25 cellular contexts compared by ENCODE assay signal in the genomic region with DNA sequence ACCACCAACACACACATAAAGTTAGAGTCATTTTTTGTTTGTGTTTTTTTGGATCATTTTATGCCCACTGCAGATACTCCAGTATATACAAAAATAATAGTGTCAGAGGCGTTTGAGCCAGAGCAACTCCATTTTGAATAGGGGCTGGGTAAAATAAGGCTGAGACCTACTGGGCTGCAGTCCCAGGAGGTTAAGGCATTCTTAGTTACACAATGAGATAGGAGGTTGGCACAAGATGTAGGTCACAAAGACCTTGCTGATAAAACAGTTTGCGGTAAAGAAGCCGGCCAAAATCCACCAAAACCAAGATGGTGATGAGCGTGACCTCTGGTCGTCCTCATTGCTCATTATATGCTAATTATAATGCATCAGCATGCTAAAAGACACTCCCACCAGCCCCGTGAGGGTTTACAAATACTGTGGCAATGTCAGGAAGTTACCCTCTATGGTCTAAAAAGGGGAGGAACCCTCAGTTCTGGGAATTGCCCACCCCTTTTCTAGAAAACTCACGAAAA. TPM values are rescaled to one million over a fixed set of nuclear protein-coding genes. Genes with fewer than 3 reads are reported as not detected.
"Had no signal": no experiment of that assay in that cellular context is flagged by ENCODE, and none has a peak within 500 bp of the region (broad histone marks: within the 10 kb centered on the region; RNA-seq: fewer than 3 reads in every experiment).

No MANE protein-coding gene starts in this region.

- H3K27ac ChIP-seq: SK-N-MC had no signal

- H3K9me3 ChIP-seq: MG63 had no signal

- H3K4me3 ChIP-seq: MG63, SK-N-MC had no signal

- ATAC-seq: T-cell had no signal

- H3K36me3 ChIP-seq: MG63 had no signal

- DNase-seq: activated B cell treated with CpG ODN at 0.5 μM for 24 hours; activated CD4-positive, alpha-beta memory T cell treated with anti-CD3 and anti-CD28 coated beads, Interleukin-2, amount 10 ng/mL, durations not matched to agents 7 days and 5 days; activated CD4-positive, alpha-beta T cell treated with anti-CD3 and anti-CD28 coated beads, Interleukin-2, amount 10 ng/mL, durations not matched to agents 7 days and 5 days; activated CD8-positive, alpha-beta memory T cell treated with anti-CD3 and anti-CD28 coated beads, Interleukin-2, amount 50 U/mL, for 48 hours; activated naive CD4-positive, alpha-beta T cell treated with anti-CD3 and anti-CD28 coated beads, Interleukin-2, amount 50 U/mL, for 16 hours; activated naive CD8-positive, alpha-beta T cell treated with anti-CD3 and anti-CD28 coated beads, Interleukin-2, amount 10 ng/mL, durations not matched to agents 7 days and 5 days; activated T-cell treated with anti-CD3 and anti-CD28 coated beads, Interleukin-2, amount 50 U/mL, for 1 hour; aorta; central memory CD4-positive, alpha-beta T cell; MG63; MV-4-11; NCI-H1092 treated with DMSO at 0.1 percent for 48 hours; NCI-H1417 treated with DMSO at 0.1 percent for 48 hours; NCI-H1694; NCI-H2107; NCI-H2171 treated with DMSO at 0.1 percent for 48 hours; NCI-H226; NCI-H526 treated with DMSO at 0.1 percent for 48 hours; NCI-H82; SIG-M5; T-cell; T1000 had no signal

- FAIRE-seq: TTC549 had no signal

RNA-seq across cellular contexts. Expression of a gene that starts 40.6 kb away (rescaled TPM):
- total RNA-seq: activated B cell treated with CpG ODN at 0.5 μM for 24 hours; activated CD4-positive, alpha-beta memory T cell treated with anti-CD3 and anti-CD28 coated beads, Interleukin-2, amount 10 ng/mL, durations not matched to agents 7 days and 5 days; activated CD4-positive, alpha-beta T cell treated with anti-CD3 and anti-CD28 coated beads, Interleukin-2, amount 10 ng/mL, durations not matched to agents 7 days and 5 days; activated naive CD8-positive, alpha-beta T cell treated with anti-CD3 and anti-CD28 coated beads, Interleukin-2, amount 10 ng/mL, durations not matched to agents 7 days and 5 days; bronchial epithelial cell; T-cell had no signal
